Comparison of ENCODE assay signal across 11 cellular contexts in genomic region chr14:61598980-61599379, GRCh38.
DNase-seq lines count a peak whose midpoint lies in the region; ATAC-seq, FAIRE-seq and TF ChIP-seq lines count a peak whose summit lies in the region.
"Had no signal": no experiment of that assay in that cellular context is flagged by ENCODE, and none has a peak within 500 bp of the region (broad histone marks: within the 10 kb centered on the region; RNA-seq: fewer than 3 reads in every experiment).

No MANE protein-coding gene starts in this region.

- no peaks in the 10 kb centered on the region for H3K9me3 ChIP-seq in left ventricle myocardium inferior (replicated peaks)

- H3K27me3 ChIP-seq in left ventricle myocardium inferior (ENCODE audit: low read depth) = no peaks in the 10 kb centered on the region

- CTCF ChIA-PET in activated naive CD4-positive, alpha-beta T cell treated with anti-CD3 and anti-CD28 coated beads, Interleukin-2, amount 10 ng/mL, durations not matched to agents 7 days and 5 days (lab: Charles Lee) = interaction anchor here (1.5 kb wide), 2 partner anchors 11 to 29 kb away, joined by 3 to 4 read pairs; no protein-coding TSS in a partner anchor

- no peaks in the 10 kb centered on the region for H3K36me3 Mint-ChIP-seq in activated naive CD4-positive, alpha-beta T cell treated with anti-CD3 and anti-CD28 coated beads, Interleukin-2, amount 10 ng/mL, durations not matched to agents 7 days and 5 days

- peaks cover 17% of the 10 kb centered on the region for H3K4me1 ChIP-seq in left ventricle myocardium inferior

- no peaks in the 10 kb centered on the region for H3K9me3 Mint-ChIP-seq in activated naive CD4-positive, alpha-beta T cell treated with anti-CD3 and anti-CD28 coated beads, Interleukin-2, amount 10 ng/mL, durations not matched to agents 7 days and 5 days

- peak overlapping the region; percentile 81 for H3K27ac Mint-ChIP-seq in activated naive CD4-positive, alpha-beta T cell treated with anti-CD3 and anti-CD28 coated beads, Interleukin-2, amount 10 ng/mL, durations not matched to agents 7 days and 5 days

- no peak overlapping the region for H3K4me3 Mint-ChIP-seq in activated naive CD4-positive, alpha-beta T cell treated with anti-CD3 and anti-CD28 coated beads, Interleukin-2, amount 10 ng/mL, durations not matched to agents 7 days and 5 days

- ATAC-seq in GM19035 (IDR thresholded peaks at IDR 0.05; ENCODE audit: unreplicated experiment) (no peak), HG03280 (IDR thresholded peaks at IDR 0.05; ENCODE audit: unreplicated experiment) (no peak), GM21423 (IDR thresholded peaks at IDR 0.05; ENCODE audit: unreplicated experiment) (no peak)

- H3K4me1 Mint-ChIP-seq in activated naive CD4-positive, alpha-beta T cell treated with anti-CD3 and anti-CD28 coated beads, Interleukin-2, amount 10 ng/mL, durations not matched to agents 7 days and 5 days = peaks cover 37% of the 10 kb centered on the region

- H3K27me3 Mint-ChIP-seq in activated naive CD4-positive, alpha-beta T cell treated with anti-CD3 and anti-CD28 coated beads, Interleukin-2, amount 10 ng/mL, durations not matched to agents 7 days and 5 days = peaks cover 4% of the 10 kb centered on the region

- DNase-seq in activated naive CD4-positive, alpha-beta T cell treated with anti-CD3 and anti-CD28 coated beads, Interleukin-2, amount 10 ng/mL, durations not matched to agents 7 days and 5 days = peak; percentile 55
- no peak for DNase-seq in activated naive CD4-positive, alpha-beta T cell treated with Interleukin-2 at 50 U/mL for 16 hours
- DNase-seq in SHP77 treated with DMSO at 0.1 percent for 48 hours (lab: John Stamatoyannopoulos, UW) (peak; percentile 42), left ventricle myocardium inferior (no peak), urothelium cell line (ENCODE audit: low spot score) (no peak)
- DNase-seq: GOT3, NCI-H2029 had no signal

- H3K4me3 ChIP-seq in left ventricle myocardium inferior = no peak overlapping the region

- H3K36me3 ChIP-seq in left ventricle myocardium inferior = no peaks in the 10 kb centered on the region

- intact Hi-C loops in left ventricle myocardium inferior (cut with micrococcal nuclease) = no loop called here

- no peak for TF ChIP-seq CTCF in left ventricle myocardium inferior (IDR thresholded peaks at IDR 0.05; ENCODE audit: borderline replicate concordance)

- peak overlapping the region; percentile 50 for H3K27ac ChIP-seq in left ventricle myocardium inferior (replicated peaks)
- H3K27ac ChIP-seq: C4-2B had no signal

- peak; percentile 13 for FAIRE-seq in urothelium cell line (lab: Jason Lieb, UNC)

Comparison
In these comparisons a context has a peak if more than half of its experiments do, and no peak if none do; other contexts are left out.
1. DNase-seq: peak in activated naive CD4-positive, alpha-beta T cell treated with anti-CD3 and anti-CD28 coated beads, Interleukin-2, amount 10 ng/mL, durations not matched to agents 7 days and 5 days (single experiment) and SHP77 treated with DMSO at 0.1 percent for 48 hours (single experiment); none in activated naive CD4-positive, alpha-beta T cell treated with Interleukin-2 at 50 U/mL for 16 hours (single experiment), left ventricle myocardium inferior (single experiment) and urothelium cell line (single experiment).